Comparison of ENCODE assay signal across 8 cellular contexts in genomic region chr14:23352506-23353432, GRCh38. TPM values are rescaled to one million over a fixed set of nuclear protein-coding genes. Genes with fewer than 3 reads are reported as not detected.
DNase-seq lines count a peak whose midpoint lies in the region; ATAC-seq and TF ChIP-seq lines count a peak whose summit lies in the region.

SLC22A17 (minus strand) TSS chr14:23352887.

- H3K4me3 ChIP-seq in colonic mucosa (peak within 1 kb of the TSS; percentile 47), kidney epithelial cell (ENCODE audit: low read depth, low read length) (peak within 1 kb of the TSS; percentile 65), spleen (peak within 1 kb of the TSS; percentile 50 to 81 (median 55))

- peak; percentile 96 for ATAC-seq in activated CD4-positive, alpha-beta T cell treated with anti-CD3 and anti-CD28 coated beads for 36 hours
- ATAC-seq in HG03108 (IDR thresholded peaks at IDR 0.05; ENCODE audit: unreplicated experiment): no peak
- ATAC-seq in HG02884 (IDR thresholded peaks at IDR 0.05; ENCODE audit: unreplicated experiment): no peak

- H3K4me1 Mint-ChIP-seq in activated CD4-positive, alpha-beta T cell treated with anti-CD3 and anti-CD28 coated beads for 36 hours: peaks cover 8% of the 10 kb centered on the region

- WGBS in spleen, 5 donors: 2 to 3% (median 2%) methylated on average over 21 to 42 of the region's 42 CpGs

- POLR2A ChIA-PET in activated CD4-positive, alpha-beta T cell treated with anti-CD3 and anti-CD28 coated beads for 36 hours (lab: Charles Lee): interaction anchor here (0.6 to 1.6 kb wide), 2 partner anchors 27 to 204 kb away, joined by 3 to 4 read pairs; no protein-coding TSS in a partner anchor

- peak within 1 kb of the TSS; percentile 68 for H3K4me3 Mint-ChIP-seq in activated CD4-positive, alpha-beta T cell treated with anti-CD3 and anti-CD28 coated beads for 36 hours

- peaks cover 7% of the 10 kb centered on the region for H3K4me1 ChIP-seq in colonic mucosa
- peaks cover 0 to 19% (median 16%) of the 10 kb centered on the region in 6 donors for H3K4me1 ChIP-seq in spleen

- peak; percentile 65 for DNase-seq in Caki2 (ENCODE audit: low read depth)
- DNase-seq in NCI-H1694 (lab: John Stamatoyannopoulos, UW): peak; percentile 91
- DNase-seq in activated CD4-positive, alpha-beta T cell treated with anti-CD3 and anti-CD28 coated beads for 36 hours: peak; percentile 77
- DNase-seq in colonic mucosa: peak; percentile 65
- DNase-seq in kidney epithelial cell (ENCODE audit: low read depth): peak; percentile 32
- DNase-seq in spleen: peak; percentile 79

- H3K9me3 Mint-ChIP-seq in activated CD4-positive, alpha-beta T cell treated with anti-CD3 and anti-CD28 coated beads for 36 hours (ENCODE audit: low read depth): no peaks in the 10 kb centered on the region

- H3K27me3 ChIP-seq in colonic mucosa: peaks cover 28% of the 10 kb centered on the region
- peaks cover 15% of the 10 kb centered on the region for H3K27me3 ChIP-seq in kidney epithelial cell (ENCODE audit: control insufficient read depth, insufficient read depth, low read length)
- peaks cover 0 to 78% (median 24%) of the 10 kb centered on the region in 7 donors for H3K27me3 ChIP-seq in spleen (replicated peaks in 1 of 7)

- in situ Hi-C loops in Caki2 (cut with HindIII; ENCODE audit: low pct_unique_long_range_greater_than_20kb, low sequenced_read_pairs): no loop called here

- intact Hi-C loops in activated CD4-positive, alpha-beta T cell treated with anti-CD3 and anti-CD28 coated beads for 36 hours (cut with DNase I, micrococcal nuclease): no loop called here
- intact Hi-C loops in colonic mucosa (cut with DNase I) (no loop called here), spleen (cut with DNase I; ENCODE audit: low total_unique reads) (no loop called here)

- no peak within 1 kb of the TSS for H3K27ac ChIP-seq in colonic mucosa
- H3K27ac ChIP-seq in spleen: peak within 1 kb of the TSS in 4 of 8 donors; percentile 20 to 59 (median 38)

- CTCF ChIA-PET in activated CD4-positive, alpha-beta T cell treated with anti-CD3 and anti-CD28 coated beads for 36 hours (lab: Charles Lee): interaction anchor here (1.0 to 1.4 kb wide), 5 partner anchors 20 to 33 kb away, joined by 3 to 7 read pairs (median 4); no protein-coding TSS in a partner anchor

- no peaks in the 10 kb centered on the region for H3K9me3 ChIP-seq in colonic mucosa
- no peaks in the 10 kb centered on the region for H3K9me3 ChIP-seq in spleen

- H3K36me3 Mint-ChIP-seq in activated CD4-positive, alpha-beta T cell treated with anti-CD3 and anti-CD28 coated beads for 36 hours (ENCODE audit: low read depth): no peaks in the 10 kb centered on the region

- TF ChIP-seq CTCF in colonic mucosa (IDR thresholded peaks at IDR 0.05) (no peak), kidney epithelial cell (IDR thresholded peaks at IDR 0.05; ENCODE audit: insufficient read depth, low read length, poor library complexity, severe bottlenecking) (peak; percentile 15), spleen (IDR thresholded peaks at IDR 0.05 in 8 of 11, conservative IDR thresholded peaks at IDR 0.05 in 3 of 11) (no peak)

- no peak within 1 kb of the TSS for H3K27ac Mint-ChIP-seq in activated CD4-positive, alpha-beta T cell treated with anti-CD3 and anti-CD28 coated beads for 36 hours

- H3K36me3 ChIP-seq in colonic mucosa (no peaks in the 10 kb centered on the region), kidney epithelial cell (ENCODE audit: control insufficient read depth, insufficient read depth, low read length) (no peaks in the 10 kb centered on the region), spleen (peaks cover 0 to 9% (median 0%) of the 10 kb centered on the region in 6 donors)

- no peak for TF ChIP-seq POLR2A in spleen (IDR thresholded peaks at IDR 0.05)

- peak within 1 kb of the TSS; percentile 26 to 30 for H3K9ac ChIP-seq in colonic mucosa (ENCODE audit: low read depth in 2 of 2, low read length in 2 of 2)

- H3K27me3 Mint-ChIP-seq in activated CD4-positive, alpha-beta T cell treated with anti-CD3 and anti-CD28 coated beads for 36 hours: peaks cover 34% of the 10 kb centered on the region

RNA-seq across cellular contexts. Expression of gene SLC22A17, which starts in this region (rescaled TPM):
- total RNA-seq in Caki2 (2014; rRNA removed; shearing (Covaris generic); ENCODE audit: low replicate concordance): 8.4 and 10.6 TPM in 2 replicates
- total RNA-seq in activated CD4-positive, alpha-beta T cell treated with anti-CD3 and anti-CD28 coated beads for 36 hours: 1 to 10 TPM; 4.7 to 5.3 TPM
- total RNA-seq in colonic mucosa (1 to 10 TPM; 3.9 to 6.7 TPM), kidney epithelial cell (7.8 and 13.1 TPM in 2 replicates), spleen (10 to 100 TPM in 2 of 7 donors, 1 to 10 TPM in 5; 7.1 to 13.7 (median 8.3) TPM)
- 1 to 10 TPM; 5.1 to 7.1 (median 6.3) TPM for polyA plus RNA-seq in spleen

Comparison
In these comparisons a context has a peak if more than half of its experiments do, and no peak if none do; other contexts are left out.
1. DNase-seq: peak in every context shown above with its lines; median percentile 91 in NCI-H1694; 79 in spleen; 77 in activated CD4-positive, alpha-beta T cell treated with anti-CD3 and anti-CD28 coated beads for 36 hours; 65 in Caki2; 65 in colonic mucosa; 32 in kidney epithelial cell.